In genomic region chr1:36729716-36730510, GRCh38 we compare ENCODE assay signal across 1 cellular context.
TF ChIP-seq lines count a peak whose summit lies in the region.

No MANE protein-coding gene starts in this region.

TF ChIP-seq in IMR-90, 13 proteins besides CTCF, POLR2A, EP300 and RAD21:
- TF ChIP-seq MAZ (IDR thresholded peaks at IDR 0.05; ENCODE audit: borderline replicate concordance, low read depth, low read length) (no peak), CHD1 (IDR thresholded peaks at IDR 0.05; ENCODE audit: low read depth, low read length) (no peak), MAFK (IDR thresholded peaks at IDR 0.05; ENCODE audit: low read depth, low read length) (no peak), USF2 (IDR thresholded peaks at IDR 0.05; ENCODE audit: low read depth, low read length) (no peak), MXI1 (IDR thresholded peaks at IDR 0.05; ENCODE audit: borderline replicate concordance, low read depth, low read length) (no peak), ELK1 (IDR thresholded peaks at IDR 0.05; ENCODE audit: borderline replicate concordance, low read depth, low read length) (no peak), RFX5 (IDR thresholded peaks at IDR 0.05; ENCODE audit: low read depth, low read length) (no peak), FOS (IDR thresholded peaks at IDR 0.05; ENCODE audit: low read depth, low read length) (no peak), CEBPB (IDR thresholded peaks at IDR 0.05; ENCODE audit: low read depth, low read length) (no peak), SMC3 (IDR thresholded peaks at IDR 0.05; ENCODE audit: low read depth, low read length) (no peak), RCOR1 (IDR thresholded peaks at IDR 0.05; ENCODE audit: insufficient replicate concordance, low read length) (no peak), BHLHE40 (IDR thresholded peaks at IDR 0.05; ENCODE audit: low read depth, low read length) (no peak), NFE2L2 (IDR thresholded peaks at IDR 0.05; ENCODE audit: low read depth, low read length) (no peak)
